ENCODE assay signal across 8 cellular contexts in the genomic region with DNA sequence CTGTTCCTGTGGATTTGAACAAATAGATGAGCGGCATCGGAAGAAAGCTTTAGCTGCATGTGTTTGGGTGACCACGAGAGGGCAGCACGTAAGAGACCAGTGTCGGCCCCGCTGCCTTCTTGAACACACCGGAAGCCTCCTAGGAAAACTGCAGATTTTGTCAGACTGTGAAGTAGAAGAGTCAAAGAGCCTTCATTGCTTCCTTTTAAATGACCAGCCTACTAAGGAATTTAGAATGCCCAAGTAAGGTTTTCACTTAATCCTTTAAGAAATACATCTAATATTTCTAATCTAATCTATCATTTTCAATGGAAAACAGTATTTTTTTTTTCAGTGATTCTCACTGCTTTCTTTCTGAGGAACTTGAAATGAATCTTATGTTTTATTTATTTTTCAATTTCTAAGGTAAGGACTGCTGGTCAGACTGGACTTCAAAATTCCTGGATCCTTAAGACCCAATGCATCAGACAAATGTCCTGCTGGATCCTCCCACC. TPM values are rescaled to one million over a fixed set of nuclear protein-coding genes. Genes with fewer than 3 reads are reported as not detected.
DNase-seq lines count a peak whose midpoint lies in the region; ATAC-seq and TF ChIP-seq lines count a peak whose summit lies in the region.

No MANE protein-coding gene starts in this region.

- peaks cover 15% of the 10 kb centered on the region for H3K27me3 Mint-ChIP-seq in activated naive CD8-positive, alpha-beta T cell treated with anti-CD3 and anti-CD28 coated beads for 36 hours

- H3K27ac ChIP-seq in cardiac muscle cell (no peak overlapping the region), prostate gland (no peak overlapping the region), aorta (ENCODE audit: low read depth in 1 of 2, low read length in 2 of 2) (no peak overlapping the region)

- H3K4me3 Mint-ChIP-seq in activated naive CD8-positive, alpha-beta T cell treated with anti-CD3 and anti-CD28 coated beads for 36 hours: no peak overlapping the region

- no peaks in the 10 kb centered on the region for H3K36me3 ChIP-seq in cardiac muscle cell
- H3K36me3 ChIP-seq in prostate gland: no peaks in the 10 kb centered on the region
- H3K36me3 ChIP-seq in aorta (ENCODE audit: control insufficient read depth in 1 of 2, insufficient read depth in 2 of 2, low read length in 1 of 2): no peaks in the 10 kb centered on the region

- no peak overlapping the region for H3K4me3 ChIP-seq in cardiac muscle cell
- H3K4me3 ChIP-seq in prostate gland: no peak overlapping the region
- no peak overlapping the region for H3K4me3 ChIP-seq in aorta (ENCODE audit: low read length in 2 of 2)

- H3K4me1 ChIP-seq in cardiac muscle cell (ENCODE audit: low read depth) (no peaks in the 10 kb centered on the region), prostate gland (replicated peaks) (no peaks in the 10 kb centered on the region), aorta (ENCODE audit: control insufficient read depth in 1 of 2, insufficient read depth in 2 of 2, low read length in 2 of 2) (no peaks in the 10 kb centered on the region)

- 5% methylated on average over 7 of the region's 7 CpGs for WGBS in prostate gland
- WGBS in aorta, 2 donors: 1% methylated on average over 7 of the region's 7 CpGs

- H3K27me3 ChIP-seq in cardiac muscle cell (peaks cover 24% of the 10 kb centered on the region), prostate gland (replicated peaks; ENCODE audit: insufficient read depth) (no peaks in the 10 kb centered on the region), aorta (ENCODE audit: control insufficient read depth in 1 of 2, insufficient read depth in 2 of 2, low read length in 1 of 2) (no peaks in the 10 kb centered on the region)

- no peak for TF ChIP-seq POLR2A in prostate gland (IDR thresholded peaks at IDR 0.05)

- peaks cover 7% of the 10 kb centered on the region for H3K4me1 Mint-ChIP-seq in activated naive CD8-positive, alpha-beta T cell treated with anti-CD3 and anti-CD28 coated beads for 36 hours

- peak; percentile 89 for TF ChIP-seq CTCF in cardiac muscle cell (IDR thresholded peaks at IDR 0.05; ENCODE audit: low read depth, low read length)
- TF ChIP-seq CTCF in prostate gland (IDR thresholded peaks at IDR 0.05): peak; percentile 64 to 78 (median 68)

- no peaks in the 10 kb centered on the region for H3K9me3 Mint-ChIP-seq in activated naive CD8-positive, alpha-beta T cell treated with anti-CD3 and anti-CD28 coated beads for 36 hours

- ATAC-seq in GM21515 (IDR thresholded peaks at IDR 0.05; ENCODE audit: unreplicated experiment): peak; percentile 51
- ATAC-seq in aorta (ENCODE audit: low FRiP score): peak; percentile 79

- peak; percentile 89 for DNase-seq in AG20443 (ENCODE audit: low spot score)
- peak; percentile 97 for DNase-seq in NCI-H1092 treated with DMSO at 0.1 percent for 48 hours (lab: John Stamatoyannopoulos, UW)
- DNase-seq in SKM-1 (lab: John Stamatoyannopoulos, UW; ENCODE audit: unreplicated experiment): peak; percentile 54
- peak; percentile 66 for DNase-seq in activated naive CD8-positive, alpha-beta T cell treated with anti-CD3 and anti-CD28 coated beads for 36 hours
- DNase-seq in cardiac muscle cell (ENCODE audit: low read depth in 1 of 2, low spot score in 1 of 2): peak; percentile 83 to 86
- peak; percentile 55 for DNase-seq in prostate gland (ENCODE audit: low spot score)
- peak; percentile 76 to 88 for DNase-seq in aorta

- intact Hi-C loops in prostate gland (cut with DNase I) (no loop called here), aorta (cut with DNase I) (no loop called here)

- H3K9me3 ChIP-seq in cardiac muscle cell (ENCODE audit: low read depth): no peaks in the 10 kb centered on the region
- H3K9me3 ChIP-seq in prostate gland: no peaks in the 10 kb centered on the region
- H3K9me3 ChIP-seq in aorta (ENCODE audit: control insufficient read depth, low read length): no peaks in the 10 kb centered on the region

- no peaks in the 10 kb centered on the region for H3K36me3 Mint-ChIP-seq in activated naive CD8-positive, alpha-beta T cell treated with anti-CD3 and anti-CD28 coated beads for 36 hours

- H3K27ac Mint-ChIP-seq in activated naive CD8-positive, alpha-beta T cell treated with anti-CD3 and anti-CD28 coated beads for 36 hours: no peak overlapping the region

RNA-seq across cellular contexts. Expression of a gene that starts 55.4 kb away (rescaled TPM):
- total RNA-seq in activated naive CD8-positive, alpha-beta T cell treated with anti-CD3 and anti-CD28 coated beads for 36 hours: 10 to 100 TPM; 56.8 to 57.8 TPM
- 11.6 and 75.6 TPM in 2 replicates for total RNA-seq in cardiac muscle cell
- polyA plus RNA-seq in cardiac muscle cell: 26.6 and 122 TPM in 2 replicates
- 100 to 1,000 TPM in 1 of 2 donors, 10 to 100 TPM in 1; 76.6 to 711 TPM for total RNA-seq in prostate gland
- total RNA-seq in aorta: 10 to 100 TPM; 31.8 to 38.1 TPM
- polyA plus RNA-seq in aorta: 10 to 100 TPM; 43.1 to 65.7 TPM
